Comparison of ENCODE assay signal across 7 cellular contexts in genomic region chr11:63838150-63838681, GRCh38. TPM values are rescaled to one million over a fixed set of nuclear protein-coding genes. Genes with fewer than 3 reads are reported as not detected.
A peak's percentile ranks its signal among the peaks of the same experiment; 100 is the strongest.
DNase-seq lines count a peak whose midpoint lies in the region; ATAC-seq and TF ChIP-seq lines count a peak whose summit lies in the region.

No MANE protein-coding gene starts in this region.

- H3K27ac Mint-ChIP-seq in activated CD4-positive, alpha-beta memory T cell treated with anti-CD3 and anti-CD28 coated beads for 36 hours = peak overlapping the region; percentile 77

- peak overlapping the region; percentile 77 for H3K4me3 Mint-ChIP-seq in activated CD4-positive, alpha-beta memory T cell treated with anti-CD3 and anti-CD28 coated beads for 36 hours

- no peak for TF ChIP-seq CTCF in HEK293 (tag by site-specific recombination; IDR thresholded peaks at IDR 0.05)
- TF ChIP-seq CTCF in spleen (IDR thresholded peaks at IDR 0.05 in 8 of 11, conservative IDR thresholded peaks at IDR 0.05 in 3 of 11) = no peak

- peaks cover 0 to 16% of the 10 kb centered on the region in 2 experiments; a peak in 1 of 3 replicates for H3K36me3 ChIP-seq in HEK293 (ENCODE audit: control insufficient read depth in 2 of 2, insufficient read depth in 1 of 2, low read length in 2 of 2)
- peaks cover 0 to 23% (median 6%) of the 10 kb centered on the region in 6 donors for H3K36me3 ChIP-seq in spleen

- no peaks in the 10 kb centered on the region for H3K9me3 Mint-ChIP-seq in activated CD4-positive, alpha-beta memory T cell treated with anti-CD3 and anti-CD28 coated beads for 36 hours

- H3K4me1 ChIP-seq in HEK293 (ENCODE audit: control insufficient read depth, insufficient read depth, low read length) (0 out of 2 replicates have a peak, but pooled peaks cover 6% of the 10 kb centered on the region), right cardiac atrium (ENCODE audit: control insufficient read depth, insufficient read depth, low read length) (peaks cover 15% of the 10 kb centered on the region), spleen (peaks cover 29 to 57% (median 49%) of the 10 kb centered on the region in 6 donors)

- H3K9me3 ChIP-seq in HEK293 (ENCODE audit: control insufficient read depth, insufficient read depth, low read depth, low read length) = no peaks in the 10 kb centered on the region
- H3K9me3 ChIP-seq in right cardiac atrium (ENCODE audit: control insufficient read depth, low read length) = no peaks in the 10 kb centered on the region
- H3K9me3 ChIP-seq in spleen = no peaks in the 10 kb centered on the region

- H3K27me3 Mint-ChIP-seq in activated CD4-positive, alpha-beta memory T cell treated with anti-CD3 and anti-CD28 coated beads for 36 hours = no peaks in the 10 kb centered on the region

- peaks cover 40% of the 10 kb centered on the region for H3K4me1 Mint-ChIP-seq in activated CD4-positive, alpha-beta memory T cell treated with anti-CD3 and anti-CD28 coated beads for 36 hours (ENCODE audit: low read depth)

- no peak for DNase-seq in activated CD4-positive, alpha-beta memory T cell treated with anti-CD3 and anti-CD28 coated beads for 36 hours
- DNase-seq in right cardiac atrium (peak; percentile 38 to 77 (median 74)), spleen (peak; percentile 91), NCI-H345 (lab: John Stamatoyannopoulos, UW) (no peak), Kasumi-1 (lab: John Stamatoyannopoulos, UW) (no peak)

- no peak for TF ChIP-seq POLR2A in spleen (IDR thresholded peaks at IDR 0.05)

- ATAC-seq in right cardiac atrium = peak; percentile 17 to 28
- ATAC-seq in HG03280 (IDR thresholded peaks at IDR 0.05; ENCODE audit: unreplicated experiment) = no peak

- CTCF ChIA-PET in HEK293 (lab: Yijun Ruan, JAX) = interaction anchor here (0.6 to 7.4 kb wide), 30 partner anchors 9 to 466 kb away, joined by 3 to 135 read pairs (median 5); partner anchors contain the start of genes RCOR2 and ZFTA
- CTCF ChIA-PET in activated CD4-positive, alpha-beta memory T cell treated with anti-CD3 and anti-CD28 coated beads for 36 hours (lab: Charles Lee) = interaction anchor here (0.6 to 5.8 kb wide), 36 partner anchors 10 to 403 kb away, joined by 3 to 197 read pairs (median 5); partner anchors contain the start of genes COX8A, NAA40, RCOR2 and ZFTA

- H3K27me3 ChIP-seq in right cardiac atrium (ENCODE audit: control insufficient read depth, insufficient read depth) (no peaks in the 10 kb centered on the region), spleen (replicated peaks in 1 of 7) (no peaks in the 10 kb centered on the region)

- H3K36me3 Mint-ChIP-seq in activated CD4-positive, alpha-beta memory T cell treated with anti-CD3 and anti-CD28 coated beads for 36 hours = peaks cover 6% of the 10 kb centered on the region

- H3K27ac ChIP-seq in HEK293 (ENCODE audit: extremely low read depth, low read depth, low read length) = no peak overlapping the region
- H3K27ac ChIP-seq in right cardiac atrium (ENCODE audit: low read length) = peak overlapping the region; percentile 75
- H3K27ac ChIP-seq in spleen = peak overlapping the region; percentile 85 to 99 (median 96)

- 25% methylated on average over 19 of the region's 19 CpGs for WGBS in right cardiac atrium
- 24 to 32% (median 28%) methylated on average over 19 of the region's 19 CpGs for WGBS in spleen, 5 donors

- peak overlapping the region; percentile 17 for H3K4me3 ChIP-seq in HEK293 (ENCODE audit: low read depth, low read length)
- H3K4me3 ChIP-seq in right cardiac atrium (ENCODE audit: low read length) = peak overlapping the region; percentile 36
- peak overlapping the region; percentile 16 to 99 (median 86) for H3K4me3 ChIP-seq in spleen

- intact Hi-C loops in activated CD4-positive, alpha-beta memory T cell treated with anti-CD3 and anti-CD28 coated beads for 36 hours (cut with micrococcal nuclease) = loop anchor here (1.0 to 5.0 kb wide), 4 partner anchors 50 to 156 kb away; partner anchors contain the start of genes COX8A, NAA40 and RTN3
- intact Hi-C loops in right cardiac atrium (cut with DNase I) (loop anchor here in 3 of 4 donors (5.0 to 10.0 kb wide), 3 partner anchors 309 to 317 kb away; no protein-coding TSS in a partner anchor), spleen (cut with DNase I; ENCODE audit: low total_unique reads) (loop anchor here (5.0 kb wide), 1 partner anchor 309 kb away; no protein-coding TSS in a partner anchor)

- POLR2A ChIA-PET in HEK293 (lab: Yijun Ruan, JAX) = interaction anchor here (0.6 to 2.5 kb wide), 21 partner anchors 10 to 347 kb away, joined by 3 to 14 read pairs (median 5); partner anchors contain the start of genes COX8A, RCOR2, STIP1 and ZFTA
- POLR2A ChIA-PET in activated CD4-positive, alpha-beta memory T cell treated with anti-CD3 and anti-CD28 coated beads for 36 hours (lab: Charles Lee) = interaction anchor here (0.7 to 1.4 kb wide), 4 partner anchors 50 to 136 kb away, joined by 3 to 4 read pairs (median 4); partner anchors contain the start of genes COX8A and NAA40

TF ChIP-seq in HEK293, 187 proteins besides CTCF, POLR2A, EP300 and RAD21:
- TF ChIP-seq ZNF248 (tag by site-specific recombination; IDR thresholded peaks at IDR 0.05) (no peak), HIC1 (tag by site-specific recombination; IDR thresholded peaks at IDR 0.05) (no peak), ZNF596 (tag by site-specific recombination; IDR thresholded peaks at IDR 0.05) (no peak), PATZ1 (tag by site-specific recombination; IDR thresholded peaks at IDR 0.05) (no peak), ZBTB8A (tag by site-specific recombination; IDR thresholded peaks at IDR 0.05) (no peak), MYNN (tag by site-specific recombination; IDR thresholded peaks at IDR 0.05; ENCODE audit: borderline replicate concordance) (no peak), ZNF2 (tag by site-specific recombination; IDR thresholded peaks at IDR 0.05) (no peak), ZNF211 (tag by site-specific recombination; IDR thresholded peaks at IDR 0.05; ENCODE audit: low read depth) (no peak), ZNF121 (tag by site-specific recombination; IDR thresholded peaks at IDR 0.05) (no peak), ZNF555 (tag by site-specific recombination; conservative IDR thresholded peaks at IDR 0.05) (no peak), ZSCAN23 (tag by site-specific recombination; IDR thresholded peaks at IDR 0.05) (no peak), ZNF354C (tag by site-specific recombination; IDR thresholded peaks at IDR 0.05; ENCODE audit: borderline replicate concordance, low read depth) (no peak), SP3 (tag by site-specific recombination; IDR thresholded peaks at IDR 0.05) (no peak), ZNF214 (tag by site-specific recombination; IDR thresholded peaks at IDR 0.05; ENCODE audit: borderline replicate concordance) (no peak)

RNA-seq across cellular contexts. Expression of gene MARK2, which starts 0.7 kb away (rescaled TPM):
- total RNA-seq in activated CD4-positive, alpha-beta memory T cell treated with anti-CD3 and anti-CD28 coated beads for 36 hours = 10 to 100 TPM; 20.0 to 29.0 TPM
- total RNA-seq in right cardiac atrium = 10 to 100 TPM; 31.3 to 45.3 (median 41.1) TPM
- 20.0 TPM for polyA plus RNA-seq in right cardiac atrium
- total RNA-seq in spleen = 10 to 100 TPM; 41.2 to 67.3 (median 48.6) TPM
- polyA plus RNA-seq in spleen = 10 to 100 TPM in 1 of 3 donors, 1 to 10 TPM in 2; 6.9 to 23.3 (median 7.0) TPM

RNA-seq across cellular contexts. Expression of gene SPINDOC, which starts 25.0 kb away (rescaled TPM):
- total RNA-seq in activated CD4-positive, alpha-beta memory T cell treated with anti-CD3 and anti-CD28 coated beads for 36 hours = 10 to 100 TPM; 27.9 to 29.3 TPM
- total RNA-seq in right cardiac atrium (10 to 100 TPM; 12.8 to 18.8 (median 17.4) TPM), spleen (10 to 100 TPM in 6 of 7 donors, 1 to 10 TPM in 1; 10.0 to 16.8 (median 13.8) TPM)
- polyA plus RNA-seq in right cardiac atrium (13.6 TPM), spleen (10 to 100 TPM in 1 of 3 donors, 1 to 10 TPM in 2; 5.1 to 12.9 (median 6.9) TPM)

Comparison
In these comparisons a context has a peak if more than half of its experiments do, and no peak if none do; other contexts are left out.
1. H3K4me3 ChIP-seq: peak in every context shown above with its lines; median percentile 86 in spleen; 36 in right cardiac atrium; 17 in HEK293.
2. DNase-seq: peak in right cardiac atrium (3 of 3) and spleen (single experiment); none in activated CD4-positive, alpha-beta memory T cell treated with anti-CD3 and anti-CD28 coated beads for 36 hours (single experiment), NCI-H345 (single experiment) and Kasumi-1 (0 of 2).